ENCODE assay signal across 21 cellular contexts in genomic region chr10:115209133-115209532, GRCh38.
A peak's percentile ranks its signal among the peaks of the same experiment; 100 is the strongest.
DNase-seq lines count a peak whose midpoint lies in the region; ATAC-seq, FAIRE-seq and TF ChIP-seq lines count a peak whose summit lies in the region.
"Had no signal": no experiment of that assay in that cellular context is flagged by ENCODE, and none has a peak within 500 bp of the region (broad histone marks: within the 10 kb centered on the region; RNA-seq: fewer than 3 reads in every experiment).

No MANE protein-coding gene starts in this region.

- ATAC-seq in GM21360 (IDR thresholded peaks at IDR 0.05; ENCODE audit: unreplicated experiment) = peak; percentile 83
- peak; percentile 91 for ATAC-seq in HG02885 (IDR thresholded peaks at IDR 0.05; ENCODE audit: poor library complexity, unreplicated experiment)
- peak; percentile 63; the same call in 1 of the 2 replicates for ATAC-seq in Panc1

- no peaks in the 10 kb centered on the region; the same call in 1 of the 2 replicates for H3K4me1 ChIP-seq in Panc1 (ENCODE audit: control insufficient read depth, insufficient read depth, low read length)
- H3K4me1 ChIP-seq: colonic mucosa, neural progenitor cell had no signal

- POLR2A ChIA-PET in Panc1 (lab: Charles Lee) = no interaction called here

- no peaks in the 10 kb centered on the region for H3K27me3 ChIP-seq in Panc1 (ENCODE audit: control insufficient read depth, insufficient read depth, low read length)
- H3K27me3 ChIP-seq: colonic mucosa, neural progenitor cell had no signal

- FAIRE-seq in GM12892 (lab: Jason Lieb, UNC) = peak; percentile 79
- FAIRE-seq: astrocyte had no signal

- no TSS peak for BruUV-seq in Panc1 (replicated peaks; lab: Mats Ljungman, UMichigan)

- no peak for TF ChIP-seq POLR2A in GM12892 (IDR thresholded peaks at IDR 0.05; ENCODE audit: low read depth, low read length)

- DNase-seq in GM12892 (ENCODE audit: insufficient read length) (no peak), Panc1 (ENCODE audit: low read depth, low spot score) (no peak), NOMO-1 treated with DMSO at 0.1 percent for 48 hours (lab: John Stamatoyannopoulos, UW; ENCODE audit: unreplicated experiment) (no peak), NCI-H2196 (lab: John Stamatoyannopoulos, UW; ENCODE audit: unreplicated experiment) (no peak), SW 1271 (lab: John Stamatoyannopoulos, UW) (no peak)
- DNase-seq in stimulated activated CD4-positive, alpha-beta T cell treated with anti-CD3 and anti-CD28 coated beads, Interleukin-1b, Interleukin-23, amount 100 ng/mL, for 48 hours = no peak
- DNase-seq: activated effector memory CD4-positive, alpha-beta T cell treated with Interleukin-2 at 50 U/mL for 16 hours; CD8-positive, alpha-beta memory T cell; colonic mucosa; glutamatergic neuron; Kasumi-1; mesendoderm; NCI-H1436 treated with DMSO at 0.1 percent for 48 hours; NCI-H345; OCI-M1; stimulated activated CD8-positive, alpha-beta memory T cell treated with anti-CD3 and anti-CD28 coated beads, Interleukin-4, amount 100 ng/mL, for 48 hours had no signal

- no peaks in the 10 kb centered on the region for H3K9me3 ChIP-seq in Panc1 (ENCODE audit: control insufficient read depth, insufficient read depth, low read depth, low read length)
- H3K9me3 ChIP-seq: colonic mucosa, thoracic aorta had no signal

- in situ Hi-C loops in Panc1 (cut with HindIII; ENCODE audit: low pct_unique_long_range_greater_than_20kb, low sequenced_read_pairs) = no loop called here

- H3K4me3 ChIP-seq in Panc1 (ENCODE audit: low read depth in 2 of 2, low read length in 2 of 2) = no peak overlapping the region
- H3K4me3 ChIP-seq: colonic mucosa, neural progenitor cell had no signal

- CTCF ChIA-PET in Panc1 (lab: Charles Lee) = no interaction called here

- intact Hi-C loops in Panc1 (cut with micrococcal nuclease; ENCODE audit: unreplicated experiment) = no loop called here

- TF ChIP-seq CTCF in Panc1 (IDR thresholded peaks at IDR 0.05) = no peak

- H3K36me3 ChIP-seq in Panc1 (ENCODE audit: control insufficient read depth, insufficient read depth, low read length) = no peaks in the 10 kb centered on the region
- H3K36me3 ChIP-seq: colonic mucosa, neural progenitor cell, thoracic aorta had no signal

- no peak overlapping the region for H3K27ac ChIP-seq in Panc1 (ENCODE audit: low read length)
- H3K27ac ChIP-seq: colonic mucosa, neural progenitor cell, thoracic aorta had no signal
